In the genomic region with DNA sequence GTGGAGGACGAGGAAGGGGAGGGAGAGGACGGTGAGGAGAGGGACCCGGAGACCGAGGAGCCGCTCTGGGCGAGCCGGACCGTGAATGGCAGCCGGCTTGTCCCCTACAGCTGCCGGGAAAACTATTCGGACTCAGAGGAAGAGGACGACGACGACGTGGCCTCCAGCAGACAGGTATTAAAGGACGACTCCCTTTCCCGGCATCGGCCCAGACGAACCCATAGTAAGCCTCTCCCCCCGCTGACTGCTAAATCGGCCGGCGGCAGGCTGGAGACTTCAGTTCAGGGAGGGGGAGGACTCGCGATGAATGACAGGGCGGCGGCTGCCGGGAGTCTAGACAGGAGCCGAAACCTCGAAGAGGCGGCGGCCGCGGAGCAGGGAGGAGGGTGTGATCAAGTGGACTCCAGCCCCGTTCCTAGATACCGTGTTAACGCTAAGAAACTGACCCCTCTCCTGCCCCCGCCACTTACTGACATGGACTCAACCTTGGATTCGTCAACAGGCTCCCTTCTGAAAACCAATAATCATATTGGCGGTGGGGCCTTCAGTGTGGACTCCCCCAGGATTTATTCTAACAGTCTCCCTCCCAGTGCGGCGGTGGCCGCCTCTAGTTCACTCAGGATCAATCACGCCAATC, we compare ENCODE assay signal across 1 cellular context.
TF ChIP-seq lines count a peak whose summit lies in the region.

No MANE protein-coding gene starts in this region.

TF ChIP-seq in K562, 482 proteins besides CTCF, POLR2A, EP300 and RAD21 (continued from another document):
- TF ChIP-seq ZBTB8A (IDR thresholded peaks at IDR 0.05; ENCODE audit: partially characterized antibody) (no peak), ZNF76 (CRISPR knock-in tag; IDR thresholded peaks at IDR 0.05; ENCODE audit: borderline replicate concordance) (no peak), ZNF589 (CRISPR knock-in tag; IDR thresholded peaks at IDR 0.05; ENCODE audit: low read depth) (no peak), TCF3 (CRISPR knock-in tag; IDR thresholded peaks at IDR 0.05) (0 out of 2 replicates have a peak, but pooled peaks have one; percentile 13), NFIX (CRISPR knock-in tag; IDR thresholded peaks at IDR 0.05; ENCODE audit: low read depth) (no peak), FOXJ2 (tag; IDR thresholded peaks at IDR 0.05) (no peak), ZNF124 (CRISPR knock-in tag; IDR thresholded peaks at IDR 0.05) (no peak), CXXC5 (CRISPR knock-in tag; IDR thresholded peaks at IDR 0.05) (peak; percentile 37), SREBF1 (IDR thresholded peaks at IDR 0.05; ENCODE audit: borderline replicate concordance, low read depth, low read length) (no peak), ZNF764 (CRISPR knock-in tag; IDR thresholded peaks at IDR 0.05; ENCODE audit: low read depth) (no peak), ZNF263 (CRISPR knock-in tag; IDR thresholded peaks at IDR 0.05; ENCODE audit: borderline replicate concordance) (peak; percentile 96), RUNX1 (IDR thresholded peaks at IDR 0.05; ENCODE audit: low read depth) (no peak), TCFL5 (CRISPR knock-in tag; conservative IDR thresholded peaks at IDR 0.05) (no peak), HIVEP1 (CRISPR knock-in tag; IDR thresholded peaks at IDR 0.05) (no peak), SP2 (IDR thresholded peaks at IDR 0.05; ENCODE audit: extremely low read depth, low read depth, low read length, poor library complexity, severe bottlenecking) (no peak), BCL6 (CRISPR knock-in tag; IDR thresholded peaks at IDR 0.05) (no peak), ZNF282 (CRISPR knock-in tag; IDR thresholded peaks at IDR 0.05) (no peak), POLR2G (IDR thresholded peaks at IDR 0.05; ENCODE audit: low read depth, low read length) (peak; percentile 36; the same call in 1 of the 2 replicates), POU5F1 (IDR thresholded peaks at IDR 0.05; ENCODE audit: borderline replicate concordance, low read depth, low read length, partially characterized antibody) (no peak), CBX5 (IDR thresholded peaks at IDR 0.05; ENCODE audit: borderline replicate concordance, low read depth) (no peak), FOXK1 (CRISPR knock-in tag; IDR thresholded peaks at IDR 0.05; ENCODE audit: borderline replicate concordance) (no peak), ZNF444 (CRISPR knock-in tag; IDR thresholded peaks at IDR 0.05) (no peak), ZNF253 (CRISPR knock-in tag; conservative IDR thresholded peaks at IDR 0.05) (no peak), POLR2B (IDR thresholded peaks at IDR 0.05; ENCODE audit: low read depth, partially characterized antibody) (no peak), JUND (IDR thresholded peaks at IDR 0.05; ENCODE audit: borderline replicate concordance, low read depth, low read length) (0 out of 2 replicates have a peak, but pooled peaks have one; percentile 1), JUND (tag; IDR thresholded peaks at IDR 0.05; ENCODE audit: borderline replicate concordance, low read depth, low read length) (peak; percentile 9; the same call in 1 of the 3 replicates), HDGF (IDR thresholded peaks at IDR 0.05) (no peak), POLR2AphosphoS5 (IDR thresholded peaks at IDR 0.05; ENCODE audit: control insufficient read depth, insufficient read depth, low read depth, low read length) (peak; percentile 43; the same call in 1 of the 2 replicates), STAT5B (CRISPR knock-in tag; IDR thresholded peaks at IDR 0.05) (no peak), ZNF668 (CRISPR knock-in tag; IDR thresholded peaks at IDR 0.05) (no peak), ESRRA (IDR thresholded peaks at IDR 0.05; ENCODE audit: borderline replicate concordance, low read depth) (no peak), CCNT2 (IDR thresholded peaks at IDR 0.05; ENCODE audit: borderline replicate concordance, extremely low read depth, insufficient read length, low read depth, low read length) (no peak), ZC3H8 (IDR thresholded peaks at IDR 0.05) (no peak), MYC (IDR thresholded peaks at IDR 0.05; ENCODE audit: low read depth, low read length) (0 out of 2 replicates have a peak, but pooled peaks have one; percentile 11), MYC (CRISPR knock-in tag; IDR thresholded peaks at IDR 0.05; ENCODE audit: borderline replicate concordance, low read depth) (no peak), ZNF551 (CRISPR knock-in tag; IDR thresholded peaks at IDR 0.05) (no peak), HDAC8 (tag; IDR thresholded peaks at IDR 0.05) (no peak), KDM5B (IDR thresholded peaks at IDR 0.05; ENCODE audit: insufficient replicate concordance, low read depth, low read length) (peak; percentile 43)
- TF ChIP-seq, protein P1, sequence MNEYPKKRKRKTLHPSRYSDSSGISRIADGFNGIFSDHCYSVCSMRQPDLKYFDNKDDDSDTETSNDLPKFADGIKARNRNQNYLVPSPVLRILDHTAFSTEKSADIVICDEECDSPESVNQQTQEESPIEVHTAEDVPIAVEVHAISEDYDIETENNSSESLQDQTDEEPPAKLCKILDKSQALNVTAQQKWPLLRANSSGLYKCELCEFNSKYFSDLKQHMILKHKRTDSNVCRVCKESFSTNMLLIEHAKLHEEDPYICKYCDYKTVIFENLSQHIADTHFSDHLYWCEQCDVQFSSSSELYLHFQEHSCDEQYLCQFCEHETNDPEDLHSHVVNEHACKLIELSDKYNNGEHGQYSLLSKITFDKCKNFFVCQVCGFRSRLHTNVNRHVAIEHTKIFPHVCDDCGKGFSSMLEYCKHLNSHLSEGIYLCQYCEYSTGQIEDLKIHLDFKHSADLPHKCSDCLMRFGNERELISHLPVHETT (CRISPR knock-in tag; conservative IDR thresholded peaks at IDR 0.05 in 1 of 2, IDR thresholded peaks at IDR 0.05 in 1 of 2): 0 out of 4 replicates have a peak, but pooled peaks of 1 of the 2 experiments have one; percentile 18
- TF ChIP-seq, protein P2, sequence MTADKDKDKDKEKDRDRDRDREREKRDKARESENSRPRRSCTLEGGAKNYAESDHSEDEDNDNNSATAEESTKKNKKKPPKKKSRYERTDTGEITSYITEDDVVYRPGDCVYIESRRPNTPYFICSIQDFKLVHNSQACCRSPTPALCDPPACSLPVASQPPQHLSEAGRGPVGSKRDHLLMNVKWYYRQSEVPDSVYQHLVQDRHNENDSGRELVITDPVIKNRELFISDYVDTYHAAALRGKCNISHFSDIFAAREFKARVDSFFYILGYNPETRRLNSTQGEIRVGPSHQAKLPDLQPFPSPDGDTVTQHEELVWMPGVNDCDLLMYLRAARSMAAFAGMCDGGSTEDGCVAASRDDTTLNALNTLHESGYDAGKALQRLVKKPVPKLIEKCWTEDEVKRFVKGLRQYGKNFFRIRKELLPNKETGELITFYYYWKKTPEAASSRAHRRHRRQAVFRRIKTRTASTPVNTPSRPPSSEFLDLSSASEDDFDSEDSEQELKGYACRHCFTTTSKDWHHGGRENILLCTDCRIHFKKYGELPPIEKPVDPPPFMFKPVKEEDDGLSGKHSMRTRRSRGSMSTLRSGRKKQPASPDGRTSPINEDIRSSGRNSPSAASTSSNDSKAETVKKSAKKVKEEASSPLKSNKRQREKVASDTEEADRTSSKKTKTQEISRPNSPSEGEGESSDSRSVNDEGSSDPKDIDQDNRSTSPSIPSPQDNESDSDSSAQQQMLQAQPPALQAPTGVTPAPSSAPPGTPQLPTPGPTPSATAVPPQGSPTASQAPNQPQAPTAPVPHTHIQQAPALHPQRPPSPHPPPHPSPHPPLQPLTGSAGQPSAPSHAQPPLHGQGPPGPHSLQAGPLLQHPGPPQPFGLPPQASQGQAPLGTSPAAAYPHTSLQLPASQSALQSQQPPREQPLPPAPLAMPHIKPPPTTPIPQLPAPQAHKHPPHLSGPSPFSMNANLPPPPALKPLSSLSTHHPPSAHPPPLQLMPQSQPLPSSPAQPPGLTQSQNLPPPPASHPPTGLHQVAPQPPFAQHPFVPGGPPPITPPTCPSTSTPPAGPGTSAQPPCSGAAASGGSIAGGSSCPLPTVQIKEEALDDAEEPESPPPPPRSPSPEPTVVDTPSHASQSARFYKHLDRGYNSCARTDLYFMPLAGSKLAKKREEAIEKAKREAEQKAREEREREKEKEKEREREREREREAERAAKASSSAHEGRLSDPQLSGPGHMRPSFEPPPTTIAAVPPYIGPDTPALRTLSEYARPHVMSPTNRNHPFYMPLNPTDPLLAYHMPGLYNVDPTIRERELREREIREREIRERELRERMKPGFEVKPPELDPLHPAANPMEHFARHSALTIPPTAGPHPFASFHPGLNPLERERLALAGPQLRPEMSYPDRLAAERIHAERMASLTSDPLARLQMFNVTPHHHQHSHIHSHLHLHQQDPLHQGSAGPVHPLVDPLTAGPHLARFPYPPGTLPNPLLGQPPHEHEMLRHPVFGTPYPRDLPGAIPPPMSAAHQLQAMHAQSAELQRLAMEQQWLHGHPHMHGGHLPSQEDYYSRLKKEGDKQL (CRISPR knock-in tag; IDR thresholded peaks at IDR 0.05; ENCODE audit: borderline replicate concordance): no peak
- TF ChIP-seq, protein P3, sequence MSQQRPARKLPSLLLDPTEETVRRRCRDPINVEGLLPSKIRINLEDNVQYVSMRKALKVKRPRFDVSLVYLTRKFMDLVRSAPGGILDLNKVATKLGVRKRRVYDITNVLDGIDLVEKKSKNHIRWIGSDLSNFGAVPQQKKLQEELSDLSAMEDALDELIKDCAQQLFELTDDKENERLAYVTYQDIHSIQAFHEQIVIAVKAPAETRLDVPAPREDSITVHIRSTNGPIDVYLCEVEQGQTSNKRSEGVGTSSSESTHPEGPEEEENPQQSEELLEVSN (IDR thresholded peaks at IDR 0.05; ENCODE audit: borderline replicate concordance in 1 of 2, extremely low read depth in 1 of 2, insufficient read depth in 1 of 2, insufficient read length in 1 of 2, low read depth in 1 of 2, low read length in 1 of 2, poor library complexity in 1 of 2, severe bottlenecking in 1 of 2): peak in 1 of 2 experiments; percentile 26
- TF ChIP-seq, protein P4, sequence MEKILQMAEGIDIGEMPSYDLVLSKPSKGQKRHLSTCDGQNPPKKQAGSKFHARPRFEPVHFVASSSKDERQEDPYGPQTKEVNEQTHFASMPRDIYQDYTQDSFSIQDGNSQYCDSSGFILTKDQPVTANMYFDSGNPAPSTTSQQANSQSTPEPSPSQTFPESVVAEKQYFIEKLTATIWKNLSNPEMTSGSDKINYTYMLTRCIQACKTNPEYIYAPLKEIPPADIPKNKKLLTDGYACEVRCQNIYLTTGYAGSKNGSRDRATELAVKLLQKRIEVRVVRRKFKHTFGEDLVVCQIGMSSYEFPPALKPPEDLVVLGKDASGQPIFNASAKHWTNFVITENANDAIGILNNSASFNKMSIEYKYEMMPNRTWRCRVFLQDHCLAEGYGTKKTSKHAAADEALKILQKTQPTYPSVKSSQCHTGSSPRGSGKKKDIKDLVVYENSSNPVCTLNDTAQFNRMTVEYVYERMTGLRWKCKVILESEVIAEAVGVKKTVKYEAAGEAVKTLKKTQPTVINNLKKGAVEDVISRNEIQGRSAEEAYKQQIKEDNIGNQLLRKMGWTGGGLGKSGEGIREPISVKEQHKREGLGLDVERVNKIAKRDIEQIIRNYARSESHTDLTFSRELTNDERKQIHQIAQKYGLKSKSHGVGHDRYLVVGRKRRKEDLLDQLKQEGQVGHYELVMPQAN (IDR thresholded peaks at IDR 0.05; ENCODE audit: borderline replicate concordance): peak; percentile 48; the same call in 1 of the 2 replicates
- TF ChIP-seq, protein P5, sequence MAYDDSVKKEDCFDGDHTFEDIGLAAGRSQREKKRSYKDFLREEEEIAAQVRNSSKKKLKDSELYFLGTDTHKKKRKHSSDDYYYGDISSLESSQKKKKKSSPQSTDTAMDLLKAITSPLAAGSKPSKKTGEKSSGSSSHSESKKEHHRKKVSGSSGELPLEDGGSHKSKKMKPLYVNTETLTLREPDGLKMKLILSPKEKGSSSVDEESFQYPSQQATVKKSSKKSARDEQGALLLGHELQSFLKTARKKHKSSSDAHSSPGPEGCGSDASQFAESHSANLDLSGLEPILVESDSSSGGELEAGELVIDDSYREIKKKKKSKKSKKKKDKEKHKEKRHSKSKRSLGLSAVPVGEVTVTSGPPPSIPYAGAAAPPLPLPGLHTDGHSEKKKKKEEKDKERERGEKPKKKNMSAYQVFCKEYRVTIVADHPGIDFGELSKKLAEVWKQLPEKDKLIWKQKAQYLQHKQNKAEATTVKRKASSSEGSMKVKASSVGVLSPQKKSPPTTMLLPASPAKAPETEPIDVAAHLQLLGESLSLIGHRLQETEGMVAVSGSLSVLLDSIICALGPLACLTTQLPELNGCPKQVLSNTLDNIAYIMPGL (CRISPR knock-in tag; IDR thresholded peaks at IDR 0.05): no peak
- TF ChIP-seq, protein P6, sequence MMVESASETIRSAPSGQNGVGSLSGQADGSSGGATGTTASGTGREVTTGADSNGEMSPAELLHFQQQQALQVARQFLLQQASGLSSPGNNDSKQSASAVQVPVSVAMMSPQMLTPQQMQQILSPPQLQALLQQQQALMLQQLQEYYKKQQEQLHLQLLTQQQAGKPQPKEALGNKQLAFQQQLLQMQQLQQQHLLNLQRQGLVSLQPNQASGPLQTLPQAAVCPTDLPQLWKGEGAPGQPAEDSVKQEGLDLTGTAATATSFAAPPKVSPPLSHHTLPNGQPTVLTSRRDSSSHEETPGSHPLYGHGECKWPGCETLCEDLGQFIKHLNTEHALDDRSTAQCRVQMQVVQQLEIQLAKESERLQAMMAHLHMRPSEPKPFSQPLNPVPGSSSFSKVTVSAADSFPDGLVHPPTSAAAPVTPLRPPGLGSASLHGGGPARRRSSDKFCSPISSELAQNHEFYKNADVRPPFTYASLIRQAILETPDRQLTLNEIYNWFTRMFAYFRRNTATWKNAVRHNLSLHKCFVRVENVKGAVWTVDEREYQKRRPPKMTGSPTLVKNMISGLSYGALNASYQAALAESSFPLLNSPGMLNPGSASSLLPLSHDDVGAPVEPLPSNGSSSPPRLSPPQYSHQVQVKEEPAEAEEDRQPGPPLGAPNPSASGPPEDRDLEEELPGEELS (CRISPR knock-in tag; IDR thresholded peaks at IDR 0.05; ENCODE audit: borderline replicate concordance): no peak
